Comparison of ENCODE assay signal across 21 cellular contexts in the genomic region with DNA sequence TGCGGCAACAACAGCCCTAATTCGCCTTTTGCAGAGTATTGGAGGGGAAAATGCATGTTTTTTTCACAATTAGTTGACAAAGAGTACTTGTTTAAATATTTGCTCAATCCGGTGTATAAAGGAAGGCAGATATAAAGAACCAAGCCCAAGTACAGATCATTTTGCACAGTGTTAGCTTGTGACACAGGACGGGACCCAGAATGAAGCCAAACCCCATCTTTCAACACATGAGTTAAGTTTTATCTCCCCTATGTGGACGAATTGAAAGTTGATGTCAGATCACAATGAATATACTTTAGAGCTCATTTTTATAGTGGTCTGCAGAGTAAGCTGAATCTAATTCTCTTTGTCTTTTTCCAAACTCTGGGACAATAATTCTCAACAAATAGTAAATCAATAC.
"Had no signal": no experiment of that assay in that cellular context is flagged by ENCODE, and none has a peak within 500 bp of the region (broad histone marks: within the 10 kb centered on the region; RNA-seq: fewer than 3 reads in every experiment).

No MANE protein-coding gene starts in this region.

- H3K36me3 Mint-ChIP-seq: T-cell had no signal

- H3K4me3 Mint-ChIP-seq: T-cell had no signal

- H3K4me1 Mint-ChIP-seq: T-cell had no signal

- DNase-seq: KBM-7, MV-4-11, NCI-H1048, NCI-H1105, NCI-H1417, NCI-H1436 treated with DMSO at 0.1 percent for 48 hours, NCI-H1694, NCI-H187 treated with DMSO at 0.1 percent for 48 hours, NCI-H2029 treated with DMSO at 0.1 percent for 48 hours, NCI-H2107, NCI-H2227 treated with DMSO at 0.1 percent for 48 hours, NCI-H524, NCI-H526 treated with DMSO at 0.1 percent for 48 hours, NCI-H774, Right ventricle myocardium superior, RPMI8226, SK-N-SH, SW 1271, T-cell had no signal

- H3K27me3 Mint-ChIP-seq: T-cell had no signal

- FAIRE-seq: HTR-8/SVneo, RCC 7860 had no signal

- H3K27ac Mint-ChIP-seq: T-cell had no signal

- ATAC-seq: T-cell had no signal
